Comparison of ENCODE assay signal across 1 cellular context in the genomic region with DNA sequence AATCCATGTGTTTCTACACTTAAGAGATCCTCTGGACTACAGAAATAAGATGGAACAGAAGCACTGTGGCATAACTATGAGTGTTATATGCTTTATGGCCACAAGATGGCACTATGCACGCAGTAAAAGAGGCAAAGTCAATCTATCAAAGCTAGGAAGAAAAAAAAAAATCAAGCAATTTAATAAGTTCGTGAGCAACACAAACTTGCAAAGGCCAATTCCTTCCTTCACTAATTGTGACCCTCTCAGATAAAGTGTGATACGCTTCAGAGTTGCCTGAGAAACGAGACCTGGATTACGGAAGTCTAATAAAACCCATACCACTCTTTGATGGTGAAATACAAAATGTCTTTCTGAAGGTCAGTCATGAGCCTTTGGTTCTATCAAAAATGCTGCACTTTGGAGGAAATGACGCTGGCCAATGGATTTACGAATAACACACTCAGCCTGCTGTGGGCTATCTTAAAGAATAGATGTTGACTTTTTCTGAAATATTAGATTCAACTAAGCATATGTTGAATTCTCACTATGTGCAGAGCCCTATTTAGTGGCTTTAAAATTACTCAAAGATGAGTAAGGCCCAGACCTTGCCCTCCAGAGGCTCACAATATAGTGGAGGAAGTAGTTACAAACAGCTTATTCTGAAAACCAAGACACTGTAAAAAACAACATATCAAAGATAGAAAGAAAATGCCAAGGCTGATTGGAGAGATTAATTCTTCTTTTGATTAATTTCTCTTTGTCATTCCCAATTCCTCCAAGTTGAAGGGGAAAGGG.
TF ChIP-seq lines count a peak whose summit lies in the region.

No MANE protein-coding gene starts in this region.

TF ChIP-seq in HepG2, 621 proteins besides CTCF, POLR2A, EP300 and RAD21 (continued from another document):
- TF ChIP-seq, protein P1, sequence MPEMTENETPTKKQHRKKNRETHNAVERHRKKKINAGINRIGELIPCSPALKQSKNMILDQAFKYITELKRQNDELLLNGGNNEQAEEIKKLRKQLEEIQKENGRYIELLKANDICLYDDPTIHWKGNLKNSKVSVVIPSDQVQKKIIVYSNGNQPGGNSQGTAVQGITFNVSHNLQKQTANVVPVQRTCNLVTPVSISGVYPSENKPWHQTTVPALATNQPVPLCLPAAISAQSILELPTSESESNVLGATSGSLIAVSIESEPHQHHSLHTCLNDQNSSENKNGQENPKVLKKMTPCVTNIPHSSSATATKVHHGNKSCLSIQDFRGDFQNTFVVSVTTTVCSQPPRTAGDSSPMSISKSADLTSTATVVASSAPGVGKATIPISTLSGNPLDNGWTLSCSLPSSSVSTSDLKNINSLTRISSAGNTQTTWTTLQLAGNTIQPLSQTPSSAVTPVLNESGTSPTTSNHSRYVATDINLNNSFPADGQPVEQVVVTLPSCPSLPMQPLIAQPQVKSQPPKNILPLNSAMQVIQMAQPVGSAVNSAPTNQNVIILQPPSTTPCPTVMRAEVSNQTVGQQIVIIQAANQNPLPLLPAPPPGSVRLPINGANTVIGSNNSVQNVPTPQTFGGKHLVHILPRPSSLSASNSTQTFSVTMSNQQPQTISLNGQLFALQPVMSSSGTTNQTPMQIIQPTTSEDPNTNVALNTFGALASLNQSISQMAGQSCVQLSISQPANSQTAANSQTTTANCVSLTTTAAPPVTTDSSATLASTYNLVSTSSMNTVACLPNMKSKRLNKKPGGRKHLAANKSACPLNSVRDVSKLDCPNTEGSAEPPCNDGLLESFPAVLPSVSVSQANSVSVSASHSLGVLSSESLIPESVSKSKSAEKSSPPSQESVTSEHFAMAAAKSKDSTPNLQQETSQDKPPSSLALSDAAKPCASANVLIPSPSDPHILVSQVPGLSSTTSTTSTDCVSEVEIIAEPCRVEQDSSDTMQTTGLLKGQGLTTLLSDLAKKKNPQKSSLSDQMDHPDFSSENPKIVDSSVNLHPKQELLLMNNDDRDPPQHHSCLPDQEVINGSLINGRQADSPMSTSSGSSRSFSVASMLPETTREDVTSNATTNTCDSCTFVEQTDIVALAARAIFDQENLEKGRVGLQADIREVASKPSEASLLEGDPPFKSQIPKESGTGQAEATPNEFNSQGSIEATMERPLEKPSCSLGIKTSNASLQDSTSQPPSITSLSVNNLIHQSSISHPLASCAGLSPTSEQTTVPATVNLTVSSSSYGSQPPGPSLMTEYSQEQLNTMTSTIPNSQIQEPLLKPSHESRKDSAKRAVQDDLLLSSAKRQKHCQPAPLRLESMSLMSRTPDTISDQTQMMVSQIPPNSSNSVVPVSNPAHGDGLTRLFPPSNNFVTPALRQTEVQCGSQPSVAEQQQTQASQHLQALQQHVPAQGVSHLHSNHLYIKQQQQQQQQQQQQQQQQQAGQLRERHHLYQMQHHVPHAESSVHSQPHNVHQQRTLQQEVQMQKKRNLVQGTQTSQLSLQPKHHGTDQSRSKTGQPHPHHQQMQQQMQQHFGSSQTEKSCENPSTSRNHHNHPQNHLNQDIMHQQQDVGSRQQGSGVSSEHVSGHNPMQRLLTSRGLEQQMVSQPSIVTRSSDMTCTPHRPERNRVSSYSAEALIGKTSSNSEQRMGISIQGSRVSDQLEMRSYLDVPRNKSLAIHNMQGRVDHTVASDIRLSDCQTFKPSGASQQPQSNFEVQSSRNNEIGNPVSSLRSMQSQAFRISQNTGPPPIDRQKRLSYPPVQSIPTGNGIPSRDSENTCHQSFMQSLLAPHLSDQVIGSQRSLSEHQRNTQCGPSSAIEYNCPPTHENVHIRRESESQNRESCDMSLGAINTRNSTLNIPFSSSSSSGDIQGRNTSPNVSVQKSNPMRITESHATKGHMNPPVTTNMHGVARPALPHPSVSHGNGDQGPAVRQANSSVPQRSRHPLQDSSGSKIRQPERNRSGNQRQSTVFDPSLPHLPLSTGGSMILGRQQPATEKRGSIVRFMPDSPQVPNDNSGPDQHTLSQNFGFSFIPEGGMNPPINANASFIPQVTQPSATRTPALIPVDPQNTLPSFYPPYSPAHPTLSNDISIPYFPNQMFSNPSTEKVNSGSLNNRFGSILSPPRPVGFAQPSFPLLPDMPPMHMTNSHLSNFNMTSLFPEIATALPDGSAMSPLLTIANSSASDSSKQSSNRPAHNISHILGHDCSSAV (CRISPR knock-in tag; IDR thresholded peaks at IDR 0.05; ENCODE audit: borderline replicate concordance): no peak
- no peak for TF ChIP-seq NFE2L1 (CRISPR knock-in tag; IDR thresholded peaks at IDR 0.05; ENCODE audit: borderline replicate concordance)
- no peak for TF ChIP-seq ZNF205 (CRISPR knock-in tag; IDR thresholded peaks at IDR 0.05)
- TF ChIP-seq ZNF264 (CRISPR knock-in tag; IDR thresholded peaks at IDR 0.05): no peak
